ENCODE assay signal across 7 cellular contexts in the genomic region with DNA sequence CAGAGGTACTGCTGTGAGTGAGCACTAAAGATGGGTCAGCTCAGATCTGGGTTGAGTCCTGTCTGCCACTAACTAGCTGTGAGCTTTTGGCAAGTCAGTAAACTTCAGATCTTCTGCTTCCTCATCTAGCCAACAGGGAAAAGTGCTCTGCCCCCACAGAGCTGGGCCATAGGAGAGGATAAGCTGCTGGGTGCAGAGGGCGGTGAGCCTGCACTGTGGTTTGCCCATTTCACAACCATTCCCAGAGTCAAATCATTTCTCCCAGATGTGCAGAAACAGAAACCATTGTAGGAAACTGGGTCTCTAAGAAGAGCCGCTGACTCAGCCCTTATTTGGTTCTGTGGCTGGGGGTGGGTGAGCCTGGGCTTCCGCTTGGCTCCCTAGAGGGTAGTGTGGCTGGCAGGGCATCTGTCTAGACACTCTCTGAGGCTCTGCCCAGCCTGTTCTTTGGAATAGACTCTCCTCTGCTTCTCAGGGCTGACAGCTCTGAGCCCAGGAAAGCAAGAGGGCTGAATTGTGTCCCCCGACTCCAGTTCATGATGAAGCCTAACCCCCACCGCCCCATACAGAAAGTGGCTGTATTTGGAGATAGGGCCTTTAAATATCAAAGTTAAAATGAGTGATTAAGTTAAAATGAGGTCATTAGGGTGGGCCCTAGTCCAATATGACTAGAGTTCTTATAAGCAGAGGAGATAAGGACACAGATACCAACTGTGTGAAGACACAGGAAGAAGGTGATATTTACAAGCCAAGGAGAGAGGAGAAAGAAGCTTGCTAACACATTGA. TPM values are rescaled to one million over a fixed set of nuclear protein-coding genes. Genes with fewer than 3 reads are reported as not detected.
DNase-seq lines count a peak whose midpoint lies in the region; ATAC-seq, FAIRE-seq and TF ChIP-seq lines count a peak whose summit lies in the region.

No MANE protein-coding gene starts in this region.

- intact Hi-C loops in ascending aorta (cut with DNase I), result no loop called here

- peak overlapping the region; percentile 2; the same call in 1 of the 2 replicates for H3K4me3 ChIP-seq in MG63
- H3K4me3 ChIP-seq in ascending aorta, result peak overlapping the region in 1 of 2 donors; percentile 8
- no peak overlapping the region for H3K4me3 ChIP-seq in lung

- H3K4me1 ChIP-seq in ascending aorta (peaks cover 11 to 19% of the 10 kb centered on the region in 2 donors), lung (ENCODE audit: control insufficient read depth in 2 of 2, insufficient read depth in 2 of 2, low read length in 2 of 2) (peaks cover 0 to 2% of the 10 kb centered on the region in 2 donors)

- DNase-seq in GM18507 (ENCODE audit: extremely low spot score, insufficient read length, low read depth) (no peak), H4 (ENCODE audit: low spot score) (peak; percentile 82), MG63 (peak; percentile 91), ascending aorta (ENCODE audit: low spot score in 2 of 2) (peak; percentile 43 to 83), lung (ENCODE audit: low spot score) (peak; percentile 38), NCI-H2107 (lab: John Stamatoyannopoulos, UW) (no peak), NCI-H1930 (lab: John Stamatoyannopoulos, UW) (no peak)

- FAIRE-seq in GM18507 (lab: Jason Lieb, UNC), result peak; percentile 96

- H3K9me3 ChIP-seq in MG63, result no peaks in the 10 kb centered on the region
- H3K9me3 ChIP-seq in ascending aorta, result no peaks in the 10 kb centered on the region
- peaks cover 0 to 5% of the 10 kb centered on the region in 2 donors for H3K9me3 ChIP-seq in lung (ENCODE audit: control insufficient read depth in 2 of 2, insufficient read depth in 1 of 2, low read length in 1 of 2)

- no peaks in the 10 kb centered on the region for H3K36me3 ChIP-seq in MG63
- H3K36me3 ChIP-seq in ascending aorta, result no peaks in the 10 kb centered on the region
- no peaks in the 10 kb centered on the region for H3K36me3 ChIP-seq in lung (ENCODE audit: control insufficient read depth in 2 of 2, insufficient read depth in 2 of 2, low read length in 2 of 2)

- H3K27ac ChIP-seq in ascending aorta, result peak overlapping the region in 1 of 2 donors; percentile 75
- no peak overlapping the region for H3K27ac ChIP-seq in lung (ENCODE audit: low read depth in 1 of 2, low read length in 1 of 2)

- WGBS in lung, 2 donors, result 33 to 55% methylated on average over 5 of the region's 5 CpGs

- ATAC-seq in lung (ENCODE audit: insufficient read depth, low FRiP score), result peak; percentile 79

- H3K27me3 ChIP-seq in MG63 (no peaks in the 10 kb centered on the region), ascending aorta (no peaks in the 10 kb centered on the region), lung (ENCODE audit: control insufficient read depth, insufficient read depth) (no peaks in the 10 kb centered on the region)

- TF ChIP-seq CTCF in ascending aorta (IDR thresholded peaks at IDR 0.05), result no peak
- TF ChIP-seq CTCF in lung (IDR thresholded peaks at IDR 0.05; ENCODE audit: control extremely low read depth, extremely low read depth), result no peak

RNA-seq across cellular contexts. Expression of a gene that starts 29.5 kb away (rescaled TPM):
- total RNA-seq in H4 (2014; rRNA removed; shearing (Covaris generic)), result 2.1 and 6.3 TPM in 2 replicates
- 20.7 and 23.2 TPM in 2 replicates for total RNA-seq in MG63 (2014; rRNA removed; shearing (Covaris generic); ENCODE audit: low replicate concordance)
- total RNA-seq in ascending aorta, result 2.0 TPM
- total RNA-seq in lung, result 1 to 10 TPM; 4.9 to 6.9 TPM
- polyA plus RNA-seq in lung, result 1 to 10 TPM; 3.2 to 3.3 TPM

RNA-seq across cellular contexts. Expression of a gene that starts 50.3 kb away (rescaled TPM):
- not detected in 2 replicates for total RNA-seq in H4 (2014; rRNA removed; shearing (Covaris generic))
- total RNA-seq in MG63 (2014; rRNA removed; shearing (Covaris generic); ENCODE audit: low replicate concordance), result 0.07 and 0.63 TPM in 2 replicates
- total RNA-seq in ascending aorta, result 33.8 TPM
- 10 to 100 TPM; 11.9 to 26.9 TPM for total RNA-seq in lung
- 10 to 100 TPM in 1 of 2 donors, 1 to 10 TPM in 1; 4.6 to 15.1 TPM for polyA plus RNA-seq in lung

Comparison
In these comparisons a context has a peak if more than half of its experiments do, and no peak if none do; other contexts are left out.
1. DNase-seq: peak in H4 (single experiment), MG63 (single experiment), ascending aorta (2 of 2) and lung (single experiment); none in GM18507 (single experiment), NCI-H2107 (single experiment) and NCI-H1930 (0 of 2).